Comparison of ENCODE assay signal across 17 cellular contexts in genomic region chr14:98101323-98101722, GRCh38.
"Had no signal": no experiment of that assay in that cellular context is flagged by ENCODE, and none has a peak within 500 bp of the region (broad histone marks: within the 10 kb centered on the region; RNA-seq: fewer than 3 reads in every experiment).

No MANE protein-coding gene starts in this region.

- ATAC-seq: activated CD8-positive, alpha-beta memory T cell treated with anti-CD3 and anti-CD28 coated beads, Interleukin-2, amount 10 ng/mL, durations not matched to agents 7 days and 5 days; left lung; lower lobe of right lung; naive thymus-derived CD8-positive, alpha-beta T cell had no signal

- DNase-seq: activated CD4-positive, alpha-beta memory T cell treated with anti-CD3 and anti-CD28 coated beads, Interleukin-2, amount 10 ng/mL, durations not matched to agents 7 days and 5 days; activated CD4-positive, alpha-beta T cell treated with anti-CD3 and anti-CD28 coated beads, Interleukin-2, amount 10 ng/mL, durations not matched to agents 24 days and 14 days; activated CD4-positive, CD25-positive, alpha-beta regulatory T cell; activated CD8-positive, alpha-beta memory T cell treated with anti-CD3 and anti-CD28 coated beads, Interleukin-2, amount 10 ng/mL, durations not matched to agents 7 days and 5 days; activated gamma-delta T cell treated with Interleukin-2 at 50 U/mL for 16 hours; anterior cingulate cortex; dermis blood vessel endothelial cell; effector CD4-positive, alpha-beta T cell; left lung; lower lobe of right lung; mesenchymal stem cell; naive thymus-derived CD8-positive, alpha-beta T cell; SIG-M5; stimulated activated naive CD4-positive, alpha-beta T cell; testis; transverse colon had no signal

- H3K27me3 Mint-ChIP-seq: activated CD4-positive, alpha-beta memory T cell treated with anti-CD3 and anti-CD28 coated beads, Interleukin-2, amount 10 ng/mL, durations not matched to agents 7 days and 5 days; activated CD4-positive, alpha-beta T cell treated with anti-CD3 and anti-CD28 coated beads, Interleukin-2, amount 10 ng/mL, durations not matched to agents 24 days and 14 days; activated CD8-positive, alpha-beta memory T cell treated with anti-CD3 and anti-CD28 coated beads, Interleukin-2, amount 10 ng/mL, durations not matched to agents 7 days and 5 days; naive thymus-derived CD8-positive, alpha-beta T cell had no signal

- H3K4me1 Mint-ChIP-seq: neural progenitor cell had no signal

- H3K4me3 Mint-ChIP-seq: activated CD4-positive, alpha-beta memory T cell treated with anti-CD3 and anti-CD28 coated beads, Interleukin-2, amount 10 ng/mL, durations not matched to agents 7 days and 5 days; activated CD4-positive, alpha-beta T cell treated with anti-CD3 and anti-CD28 coated beads, Interleukin-2, amount 10 ng/mL, durations not matched to agents 24 days and 14 days; activated CD8-positive, alpha-beta memory T cell treated with anti-CD3 and anti-CD28 coated beads, Interleukin-2, amount 10 ng/mL, durations not matched to agents 7 days and 5 days; neural progenitor cell had no signal

- H3K9me3 Mint-ChIP-seq: neural progenitor cell had no signal

- H3K27ac Mint-ChIP-seq: activated CD4-positive, alpha-beta memory T cell treated with anti-CD3 and anti-CD28 coated beads, Interleukin-2, amount 10 ng/mL, durations not matched to agents 7 days and 5 days; activated CD4-positive, alpha-beta T cell treated with anti-CD3 and anti-CD28 coated beads, Interleukin-2, amount 10 ng/mL, durations not matched to agents 24 days and 14 days; activated CD8-positive, alpha-beta memory T cell treated with anti-CD3 and anti-CD28 coated beads, Interleukin-2, amount 10 ng/mL, durations not matched to agents 7 days and 5 days; neural progenitor cell had no signal

- H3K36me3 Mint-ChIP-seq: neural progenitor cell had no signal
